ENCODE assay signal across 1 cellular context in the genomic region with DNA sequence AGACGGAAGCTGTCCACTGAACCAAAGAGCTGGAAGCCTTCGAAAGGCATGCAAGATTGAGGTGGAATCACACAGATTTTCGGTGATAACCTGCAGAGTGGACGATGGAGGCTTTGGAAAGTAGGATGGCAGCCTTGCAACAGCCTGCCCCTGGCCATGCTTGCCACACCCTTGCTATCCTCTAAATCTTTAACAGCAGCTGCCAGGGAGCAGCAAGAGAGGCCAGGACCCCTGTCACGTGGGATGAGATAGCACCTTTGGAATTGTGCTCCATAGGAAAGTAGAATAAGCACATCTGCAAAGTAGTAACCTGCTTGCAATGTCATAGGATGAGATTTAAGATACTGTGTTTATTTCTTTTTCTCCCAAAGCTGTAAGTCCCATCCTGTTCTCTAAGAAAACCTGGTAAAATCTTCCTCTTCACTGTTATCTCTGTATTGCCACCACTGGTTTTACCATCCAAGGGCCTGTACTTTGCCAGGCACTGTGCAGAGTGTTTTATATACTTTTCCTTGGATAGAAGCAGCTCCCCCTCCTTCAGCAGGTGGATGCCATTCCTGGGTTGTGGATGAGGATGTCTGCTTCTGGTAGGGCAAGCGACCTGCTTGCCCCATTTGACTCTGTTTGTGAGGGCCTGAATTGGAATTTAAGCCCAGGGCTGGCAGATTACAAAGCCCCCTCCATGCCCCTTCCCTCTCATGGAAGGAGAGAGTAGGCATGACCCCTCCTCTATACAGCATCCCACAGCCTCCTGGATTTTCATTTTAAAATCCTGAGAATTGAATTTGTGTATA.
TF ChIP-seq lines count a peak whose summit lies in the region.

No MANE protein-coding gene starts in this region.

TF ChIP-seq in HEK293, 187 proteins besides CTCF, POLR2A, EP300 and RAD21 (continued from another document):
- TF ChIP-seq ZNF501 (tag by site-specific recombination; IDR thresholded peaks at IDR 0.05), result peak; percentile 26; the same call in 1 of the 2 replicates
TF ChIP-seq in HEK293: peak in this region for 5.
